ENCODE assay signal across 9 cellular contexts in genomic region chr7:4791738-4792536, GRCh38. TPM values are rescaled to one million over a fixed set of nuclear protein-coding genes. Genes with fewer than 3 reads are reported as not detected.
DNase-seq lines count a peak whose midpoint lies in the region; ATAC-seq, FAIRE-seq and TF ChIP-seq lines count a peak whose summit lies in the region.
"Had no signal": no experiment of that assay in that cellular context is flagged by ENCODE, and none has a peak within 500 bp of the region (broad histone marks: within the 10 kb centered on the region; RNA-seq: fewer than 3 reads in every experiment).

No MANE protein-coding gene starts in this region.

- H2BK5ac ChIP-seq in mesenchymal stem cell (ENCODE audit: low read depth, low read length, poor library complexity, severe bottlenecking): no peak overlapping the region

- no peak for FAIRE-seq in H54 (lab: Jason Lieb, UNC)

- H3K27ac ChIP-seq in mesenchymal stem cell (ENCODE audit: low read length, poor library complexity, severe bottlenecking): no peak overlapping the region

- no peak overlapping the region for H3K4me2 ChIP-seq in mesenchymal stem cell (ENCODE audit: low read length, poor library complexity, severe bottlenecking)

- WGBS in mesenchymal stem cell: 77% methylated on average over 45 of the region's 50 CpGs

- peak; percentile 83 for ATAC-seq in effector memory CD8-positive, alpha-beta T cell (replicated peaks)

- peak overlapping the region in 1 of 2 donors; percentile 49 for H3K27ac Mint-ChIP-seq in effector memory CD8-positive, alpha-beta T cell

- no peak overlapping the region for H3K4me3 ChIP-seq in BJ (ENCODE audit: low read depth, low read length)
- H3K4me3 ChIP-seq in mesenchymal stem cell (ENCODE audit: insufficient read depth in 1 of 2, low read depth in 1 of 2, low read length in 2 of 2): peak overlapping the region in 1 of 2 experiments; percentile 18
- H3K4me3 ChIP-seq: HAP-1 had no signal

- H2BK120ac ChIP-seq in mesenchymal stem cell (ENCODE audit: low read depth, low read length): no peak overlapping the region

- no peak for TF ChIP-seq POLR2A in H54 (IDR thresholded peaks at IDR 0.05; ENCODE audit: low read depth, low read length)

- H3K4me1 ChIP-seq in mesenchymal stem cell (ENCODE audit: control insufficient read depth, insufficient read depth, low read depth, low read length): peaks cover 4% of the 10 kb centered on the region
- H3K4me1 ChIP-seq: HAP-1 had no signal

- no peak overlapping the region for H2AFZ ChIP-seq in mesenchymal stem cell (ENCODE audit: low read depth, low read length)

- DNase-seq in BJ (ENCODE audit: low read depth) (no peak), HUDEP-2 (lab: John Stamatoyannopoulos, UW; ENCODE audit: unreplicated experiment in 76 of 76) (peak in 47 of 76 experiments; percentile 5 to 70 (median 33)), mesenchymal stem cell (peak; percentile 42), NCI-H446 (lab: John Stamatoyannopoulos, UW) (no peak), H54 (ENCODE audit: insufficient read length, low spot score) (no peak)
- peak; percentile 58 to 72 for DNase-seq in activated CD8-positive, alpha-beta memory T cell treated with anti-CD3 and anti-CD28 coated beads for 1 hour (ENCODE audit: extremely low read depth in 1 of 2, low read depth in 1 of 2)
- peak; percentile 65 to 80 (median 76) for DNase-seq in effector memory CD8-positive, alpha-beta T cell
- peak; percentile 62 for DNase-seq in stimulated activated CD8-positive, alpha-beta memory T cell treated with anti-CD3 and anti-CD28 coated beads, Interleukin-15, amount 100 ng/mL, for 1 hour (ENCODE audit: low read depth)

- H4K91ac ChIP-seq in mesenchymal stem cell (ENCODE audit: low read length): no peak overlapping the region

- peaks cover 28% of the 10 kb centered on the region for H3K36me3 Mint-ChIP-seq in effector memory CD8-positive, alpha-beta T cell (ENCODE audit: insufficient read depth)

- H3K9ac ChIP-seq in mesenchymal stem cell (ENCODE audit: low read length): no peak overlapping the region

- H3K27me3 Mint-ChIP-seq in effector memory CD8-positive, alpha-beta T cell: no peaks in the 10 kb centered on the region

- H2AK5ac ChIP-seq in mesenchymal stem cell (ENCODE audit: low read length, severe bottlenecking): no peak overlapping the region

- peak; percentile 68 for TF ChIP-seq CTCF in BJ (IDR thresholded peaks at IDR 0.05; ENCODE audit: insufficient read depth, low read depth, low read length)

- no peaks in the 10 kb centered on the region for H3K27me3 ChIP-seq in BJ (ENCODE audit: control insufficient read depth, insufficient read depth, low read length)
- H3K27me3 ChIP-seq in mesenchymal stem cell (ENCODE audit: control insufficient read depth in 1 of 2, insufficient read depth in 1 of 2, low read length in 2 of 2): no peaks in the 10 kb centered on the region

- no peak overlapping the region for H3K14ac ChIP-seq in mesenchymal stem cell (ENCODE audit: low read length in 2 of 2)

- no peaks in the 10 kb centered on the region for H3K9me3 ChIP-seq in mesenchymal stem cell (ENCODE audit: control insufficient read depth, low read length)
- H3K9me3 ChIP-seq: HAP-1 had no signal

- H3K23ac ChIP-seq in mesenchymal stem cell (ENCODE audit: low read length in 2 of 2): no peak overlapping the region

- H3K36me3 ChIP-seq in BJ (ENCODE audit: control insufficient read depth, insufficient read depth, low read length): peaks cover 29% of the 10 kb centered on the region
- H3K36me3 ChIP-seq in mesenchymal stem cell (ENCODE audit: control insufficient read depth in 1 of 2, insufficient read depth in 2 of 2, low read depth in 1 of 2, low read length in 2 of 2): peaks cover 46 to 61% of the 10 kb centered on the region in 2 experiments

- peaks cover 8% of the 10 kb centered on the region for H3K79me1 ChIP-seq in mesenchymal stem cell (replicated peaks; ENCODE audit: low read length, poor library complexity, severe bottlenecking)

- CTCF ChIA-PET in BJ (lab: Yijun Ruan, JAX): interaction anchor here (0.9 to 3.8 kb wide), 10 partner anchors 11 to 294 kb away, joined by 3 to 23 read pairs (median 4); no protein-coding TSS in a partner anchor

- POLR2A ChIA-PET in BJ (lab: Charles Lee): no interaction called here

- H3K4ac ChIP-seq in mesenchymal stem cell (ENCODE audit: low read depth in 1 of 2, low read length in 2 of 2): no peak overlapping the region

- no peak overlapping the region for H2BK15ac ChIP-seq in mesenchymal stem cell (ENCODE audit: low read depth, poor library complexity, severe bottlenecking)

- peak overlapping the region; percentile 64 for H4K8ac ChIP-seq in mesenchymal stem cell (ENCODE audit: low read length)

- no peak overlapping the region for H3K18ac ChIP-seq in mesenchymal stem cell (ENCODE audit: low read depth in 1 of 2, low read length in 2 of 2)

- peaks cover 5 to 10% of the 10 kb centered on the region in 2 donors for H3K4me1 Mint-ChIP-seq in effector memory CD8-positive, alpha-beta T cell (ENCODE audit: low read depth in 2 of 2)

- no peaks in the 10 kb centered on the region for H3K9me3 Mint-ChIP-seq in effector memory CD8-positive, alpha-beta T cell

- peak overlapping the region; percentile 18 to 55 for H3K4me3 Mint-ChIP-seq in effector memory CD8-positive, alpha-beta T cell

- no peak overlapping the region for H2BK12ac ChIP-seq in mesenchymal stem cell (ENCODE audit: low read length in 2 of 2)

RNA-seq across cellular contexts. Expression of gene AP5Z1, which starts 16.5 kb away (rescaled TPM):
- 16.7 and 27.3 TPM in 2 replicates for polyA plus RNA-seq in BJ (2011; rRNA removed)
- polyA minus RNA-seq in BJ (2011; rRNA and poly(A)+ RNA removed): 9.5 and 12.4 TPM in 2 replicates
- 30.2 TPM for polyA plus RNA-seq in mesenchymal stem cell (2013, experiment 1 of 2)
- polyA plus RNA-seq in mesenchymal stem cell (2013, experiment 2 of 2): 30.0 TPM

Comparison
In these comparisons a context has a peak if more than half of its experiments do, and no peak if none do; other contexts are left out.
1. DNase-seq: peak in HUDEP-2 (47 of 76), activated CD8-positive, alpha-beta memory T cell treated with anti-CD3 and anti-CD28 coated beads for 1 hour (2 of 2), effector memory CD8-positive, alpha-beta T cell (3 of 3), mesenchymal stem cell (single experiment) and stimulated activated CD8-positive, alpha-beta memory T cell treated with anti-CD3 and anti-CD28 coated beads, Interleukin-15, amount 100 ng/mL, for 1 hour (single experiment); none in BJ (single experiment), NCI-H446 (0 of 2) and H54 (single experiment).